ENCODE assay signal across 8 cellular contexts in genomic region chr12:8026282-8026637, GRCh38. TPM values are rescaled to one million over a fixed set of nuclear protein-coding genes. Genes with fewer than 3 reads are reported as not detected.
A peak's percentile ranks its signal among the peaks of the same experiment; 100 is the strongest.
DNase-seq lines count a peak whose midpoint lies in the region; ATAC-seq and TF ChIP-seq lines count a peak whose summit lies in the region.

No MANE protein-coding gene starts in this region.

- DNase-seq in Karpas-422: no peak
- no peak for DNase-seq in dorsolateral prefrontal cortex
- no peak for DNase-seq in GOT3 (lab: John Stamatoyannopoulos, UW)
- DNase-seq in NCI-H2227 (lab: John Stamatoyannopoulos, UW; ENCODE audit: unreplicated experiment): no peak
- no peak for DNase-seq in COR-L47 (lab: John Stamatoyannopoulos, UW)

- H3K27me3 ChIP-seq in Karpas-422 (ENCODE audit: low read length) (no peaks in the 10 kb centered on the region), dorsolateral prefrontal cortex (no peaks in the 10 kb centered on the region), mucosa of stomach (ENCODE audit: control insufficient read depth, insufficient read depth, low read length) (no peaks in the 10 kb centered on the region)

- H3K4me3 ChIP-seq in GM08714 (ENCODE audit: low read length): peak overlapping the region; percentile 93
- peak overlapping the region; percentile 70 for H3K4me3 ChIP-seq in Karpas-422 (ENCODE audit: low read length)
- H3K4me3 ChIP-seq in dorsolateral prefrontal cortex: peak overlapping the region; percentile 60 to 98 (median 87)
- H3K4me3 ChIP-seq in mucosa of stomach (ENCODE audit: low read length): peak overlapping the region; percentile 78

- intact Hi-C loops in dorsolateral prefrontal cortex (cut with DNase I): loop anchor here (2.0 to 10.0 kb wide), 2 partner anchors 55 to 91 kb away; partner anchors contain the start of gene SLC2A3 (in 1 of the 2)

- no peaks in the 10 kb centered on the region for H3K36me3 ChIP-seq in Karpas-422 (ENCODE audit: insufficient read depth, low read length)
- no peaks in the 10 kb centered on the region for H3K36me3 ChIP-seq in mucosa of stomach (ENCODE audit: control insufficient read depth, insufficient read depth, low read length)

- H3K9me2 ChIP-seq in Karpas-422 (replicated peaks; ENCODE audit: insufficient read depth, low read length): no peaks in the 10 kb centered on the region

- H4K20me1 ChIP-seq in Karpas-422 (ENCODE audit: insufficient read depth, low read depth, low read length): no peaks in the 10 kb centered on the region

- no peaks in the 10 kb centered on the region for H3K79me2 ChIP-seq in Karpas-422 (ENCODE audit: low read length)

- H2AFZ ChIP-seq in Karpas-422 (ENCODE audit: low read length): peak overlapping the region; percentile 63

- TF ChIP-seq CTCF in dorsolateral prefrontal cortex (IDR thresholded peaks at IDR 0.05 in 54 of 56, conservative IDR thresholded peaks at IDR 0.05 in 2 of 56; ENCODE audit: low read depth in 1 of 56, partially characterized antibody in 56 of 56): peak in 7 of 56 donors; percentile 6 to 25 (median 10)

- H3K9ac ChIP-seq in Karpas-422 (ENCODE audit: low read length) (peak overlapping the region; percentile 70), mucosa of stomach (ENCODE audit: low read length) (peak overlapping the region; percentile 96)

- H3K9me3 ChIP-seq in Karpas-422 (ENCODE audit: low read length) (no peaks in the 10 kb centered on the region), mucosa of stomach (ENCODE audit: control insufficient read depth, low read length) (no peaks in the 10 kb centered on the region)

- H3K4me1 ChIP-seq in Karpas-422 (ENCODE audit: low read length): peaks cover 10% of the 10 kb centered on the region
- no peaks in the 10 kb centered on the region for H3K4me1 ChIP-seq in mucosa of stomach (ENCODE audit: control insufficient read depth, insufficient read depth, low read length)

- ATAC-seq in GM21737 (IDR thresholded peaks at IDR 0.05; ENCODE audit: unreplicated experiment): peak; percentile 28

- peak overlapping the region; percentile 40 for H3K27ac ChIP-seq in Karpas-422 (ENCODE audit: low read length)
- peak overlapping the region; percentile 96 to 100 (median 100) for H3K27ac ChIP-seq in dorsolateral prefrontal cortex

- peak overlapping the region; percentile 83 for H3K4me2 ChIP-seq in Karpas-422 (ENCODE audit: low read depth, low read length, poor library complexity, severe bottlenecking)

RNA-seq across cellular contexts. Expression of gene FOXJ2, which starts 6.3 kb away (rescaled TPM):
- 8.5 and 9.0 TPM in 2 replicates for total RNA-seq in Karpas-422 (2014; rRNA removed; shearing (Covaris generic); ENCODE audit: low replicate concordance)
- 10 to 100 TPM; 13.4 to 28.9 (median 16.8) TPM for total RNA-seq in dorsolateral prefrontal cortex

RNA-seq across cellular contexts. Expression of gene C3AR1, which starts 39.9 kb away (rescaled TPM):
- total RNA-seq in Karpas-422 (2014; rRNA removed; shearing (Covaris generic); ENCODE audit: low replicate concordance): 2.2 and 3.2 TPM in 2 replicates
- 10 to 100 TPM in 30 of 120 experiments, 1 to 10 TPM in 90; 1.1 to 23.1 (median 7.0) TPM for total RNA-seq in dorsolateral prefrontal cortex

RNA-seq across cellular contexts. Expression of gene NECAP1, which starts 55.8 kb away (rescaled TPM):
- total RNA-seq in Karpas-422 (2014; rRNA removed; shearing (Covaris generic); ENCODE audit: low replicate concordance): 33.2 and 42.8 TPM in 2 replicates
- total RNA-seq in dorsolateral prefrontal cortex: 100 to 1,000 TPM in 108 of 120 experiments, 10 to 100 TPM in 12; 52.7 to 220 (median 150) TPM
